In the genomic region with DNA sequence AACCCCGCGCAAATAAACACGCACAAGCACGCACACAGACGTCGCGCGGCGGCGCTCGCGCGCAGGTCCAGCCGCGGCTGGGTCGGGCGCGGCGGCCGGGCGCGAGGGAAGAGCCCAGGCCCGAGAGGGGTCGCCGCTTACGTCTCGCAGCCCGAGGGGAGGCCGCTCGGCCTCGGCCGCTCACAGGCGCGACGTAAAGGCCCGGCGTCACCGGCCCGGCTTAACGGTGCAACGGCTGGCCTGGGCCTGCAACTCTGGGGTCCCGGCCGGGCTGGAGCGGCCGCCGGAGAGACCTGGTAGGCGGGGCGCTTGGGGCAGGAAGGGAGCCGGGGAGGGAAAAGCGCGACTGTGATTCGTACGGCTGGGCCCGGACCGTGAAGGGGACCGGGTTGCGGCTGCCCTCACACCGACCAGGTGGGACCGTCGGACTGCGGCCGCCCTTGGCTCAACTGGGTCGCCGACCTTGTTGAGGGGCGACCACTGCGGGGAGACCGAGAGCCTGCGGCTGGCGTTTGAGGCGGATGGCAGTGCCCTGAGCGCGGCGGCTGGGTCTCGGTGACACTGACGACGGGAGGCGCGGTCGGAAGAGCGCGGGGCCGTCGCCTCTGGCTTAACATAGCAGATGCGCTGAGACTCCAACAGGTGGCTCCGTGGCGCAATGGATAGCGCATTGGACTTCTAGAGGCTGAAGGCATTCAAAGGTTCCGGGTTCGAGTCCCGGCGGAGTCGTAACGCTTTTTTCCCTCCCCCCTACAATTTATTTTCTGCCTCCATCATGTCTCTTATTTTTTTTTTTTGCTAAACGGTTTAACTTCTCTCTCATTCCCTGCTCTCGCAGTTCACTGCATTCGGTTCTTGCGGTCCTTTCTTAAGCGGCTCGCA, we compare ENCODE assay signal across 1 cellular context.
TF ChIP-seq lines count a peak whose summit lies in the region.

No MANE protein-coding gene starts in this region.

TF ChIP-seq in HepG2, 621 proteins besides CTCF, POLR2A, EP300 and RAD21 (continued from another document and continues in another):
- peak; percentile 95 for TF ChIP-seq ZFY (CRISPR knock-in tag; IDR thresholded peaks at IDR 0.05)
- TF ChIP-seq, protein P1, sequence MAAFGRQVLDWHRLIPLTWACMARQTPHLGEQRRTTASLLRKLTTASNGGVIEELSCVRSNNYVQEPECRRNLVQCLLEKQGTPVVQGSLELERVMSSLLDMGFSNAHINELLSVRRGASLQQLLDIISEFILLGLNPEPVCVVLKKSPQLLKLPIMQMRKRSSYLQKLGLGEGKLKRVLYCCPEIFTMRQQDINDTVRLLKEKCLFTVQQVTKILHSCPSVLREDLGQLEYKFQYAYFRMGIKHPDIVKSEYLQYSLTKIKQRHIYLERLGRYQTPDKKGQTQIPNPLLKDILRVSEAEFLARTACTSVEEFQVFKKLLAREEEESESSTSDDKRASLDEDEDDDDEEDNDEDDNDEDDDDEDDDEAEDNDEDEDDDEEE (CRISPR knock-in tag; IDR thresholded peaks at IDR 0.05) = peak; percentile 65
- TF ChIP-seq, protein P2, sequence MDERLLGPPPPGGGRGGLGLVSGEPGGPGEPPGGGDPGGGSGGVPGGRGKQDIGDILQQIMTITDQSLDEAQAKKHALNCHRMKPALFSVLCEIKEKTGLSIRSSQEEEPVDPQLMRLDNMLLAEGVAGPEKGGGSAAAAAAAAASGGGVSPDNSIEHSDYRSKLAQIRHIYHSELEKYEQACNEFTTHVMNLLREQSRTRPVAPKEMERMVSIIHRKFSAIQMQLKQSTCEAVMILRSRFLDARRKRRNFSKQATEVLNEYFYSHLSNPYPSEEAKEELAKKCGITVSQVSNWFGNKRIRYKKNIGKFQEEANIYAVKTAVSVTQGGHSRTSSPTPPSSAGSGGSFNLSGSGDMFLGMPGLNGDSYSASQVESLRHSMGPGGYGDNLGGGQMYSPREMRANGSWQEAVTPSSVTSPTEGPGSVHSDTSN (CRISPR knock-in tag; IDR thresholded peaks at IDR 0.05) = no peak
- TF ChIP-seq, protein P3, sequence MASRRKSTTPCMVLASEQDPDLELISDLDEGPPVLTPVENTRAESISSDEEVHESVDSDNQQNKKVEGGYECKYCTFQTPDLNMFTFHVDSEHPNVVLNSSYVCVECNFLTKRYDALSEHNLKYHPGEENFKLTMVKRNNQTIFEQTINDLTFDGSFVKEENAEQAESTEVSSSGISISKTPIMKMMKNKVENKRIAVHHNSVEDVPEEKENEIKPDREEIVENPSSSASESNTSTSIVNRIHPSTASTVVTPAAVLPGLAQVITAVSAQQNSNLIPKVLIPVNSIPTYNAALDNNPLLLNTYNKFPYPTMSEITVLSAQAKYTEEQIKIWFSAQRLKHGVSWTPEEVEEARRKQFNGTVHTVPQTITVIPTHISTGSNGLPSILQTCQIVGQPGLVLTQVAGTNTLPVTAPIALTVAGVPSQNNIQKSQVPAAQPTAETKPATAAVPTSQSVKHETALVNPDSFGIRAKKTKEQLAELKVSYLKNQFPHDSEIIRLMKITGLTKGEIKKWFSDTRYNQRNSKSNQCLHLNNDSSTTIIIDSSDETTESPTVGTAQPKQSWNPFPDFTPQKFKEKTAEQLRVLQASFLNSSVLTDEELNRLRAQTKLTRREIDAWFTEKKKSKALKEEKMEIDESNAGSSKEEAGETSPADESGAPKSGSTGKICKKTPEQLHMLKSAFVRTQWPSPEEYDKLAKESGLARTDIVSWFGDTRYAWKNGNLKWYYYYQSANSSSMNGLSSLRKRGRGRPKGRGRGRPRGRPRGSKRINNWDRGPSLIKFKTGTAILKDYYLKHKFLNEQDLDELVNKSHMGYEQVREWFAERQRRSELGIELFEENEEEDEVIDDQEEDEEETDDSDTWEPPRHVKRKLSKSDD (CRISPR knock-in tag; IDR thresholded peaks at IDR 0.05; ENCODE audit: low read depth) = no peak; the same call in 1 of the 2 replicates
- peak; percentile 72; the same call in 1 of the 2 replicates for TF ChIP-seq ZNF792 (CRISPR knock-in tag; IDR thresholded peaks at IDR 0.05)
- peak; percentile 80 for TF ChIP-seq RBFOX2 (IDR thresholded peaks at IDR 0.05; ENCODE audit: low read depth, low read length)
- no peak for TF ChIP-seq SOX13 (IDR thresholded peaks at IDR 0.05)
- TF ChIP-seq SOX13 (CRISPR knock-in tag; conservative IDR thresholded peaks at IDR 0.05 in 1 of 2, IDR thresholded peaks at IDR 0.05 in 1 of 2) = peak in 1 of 2 experiments; percentile 36; a peak in 2 of 4 replicates
- peak; percentile 11; the same call in 1 of the 2 replicates for TF ChIP-seq TMF1 (CRISPR knock-in tag; IDR thresholded peaks at IDR 0.05; ENCODE audit: low read depth)
- TF ChIP-seq, protein P4, sequence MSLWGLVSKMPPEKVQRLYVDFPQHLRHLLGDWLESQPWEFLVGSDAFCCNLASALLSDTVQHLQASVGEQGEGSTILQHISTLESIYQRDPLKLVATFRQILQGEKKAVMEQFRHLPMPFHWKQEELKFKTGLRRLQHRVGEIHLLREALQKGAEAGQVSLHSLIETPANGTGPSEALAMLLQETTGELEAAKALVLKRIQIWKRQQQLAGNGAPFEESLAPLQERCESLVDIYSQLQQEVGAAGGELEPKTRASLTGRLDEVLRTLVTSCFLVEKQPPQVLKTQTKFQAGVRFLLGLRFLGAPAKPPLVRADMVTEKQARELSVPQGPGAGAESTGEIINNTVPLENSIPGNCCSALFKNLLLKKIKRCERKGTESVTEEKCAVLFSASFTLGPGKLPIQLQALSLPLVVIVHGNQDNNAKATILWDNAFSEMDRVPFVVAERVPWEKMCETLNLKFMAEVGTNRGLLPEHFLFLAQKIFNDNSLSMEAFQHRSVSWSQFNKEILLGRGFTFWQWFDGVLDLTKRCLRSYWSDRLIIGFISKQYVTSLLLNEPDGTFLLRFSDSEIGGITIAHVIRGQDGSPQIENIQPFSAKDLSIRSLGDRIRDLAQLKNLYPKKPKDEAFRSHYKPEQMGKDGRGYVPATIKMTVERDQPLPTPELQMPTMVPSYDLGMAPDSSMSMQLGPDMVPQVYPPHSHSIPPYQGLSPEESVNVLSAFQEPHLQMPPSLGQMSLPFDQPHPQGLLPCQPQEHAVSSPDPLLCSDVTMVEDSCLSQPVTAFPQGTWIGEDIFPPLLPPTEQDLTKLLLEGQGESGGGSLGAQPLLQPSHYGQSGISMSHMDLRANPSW (CRISPR knock-in tag; IDR thresholded peaks at IDR 0.05; ENCODE audit: borderline replicate concordance) = no peak; the same call in 1 of the 2 replicates
- TF ChIP-seq, protein P5, sequence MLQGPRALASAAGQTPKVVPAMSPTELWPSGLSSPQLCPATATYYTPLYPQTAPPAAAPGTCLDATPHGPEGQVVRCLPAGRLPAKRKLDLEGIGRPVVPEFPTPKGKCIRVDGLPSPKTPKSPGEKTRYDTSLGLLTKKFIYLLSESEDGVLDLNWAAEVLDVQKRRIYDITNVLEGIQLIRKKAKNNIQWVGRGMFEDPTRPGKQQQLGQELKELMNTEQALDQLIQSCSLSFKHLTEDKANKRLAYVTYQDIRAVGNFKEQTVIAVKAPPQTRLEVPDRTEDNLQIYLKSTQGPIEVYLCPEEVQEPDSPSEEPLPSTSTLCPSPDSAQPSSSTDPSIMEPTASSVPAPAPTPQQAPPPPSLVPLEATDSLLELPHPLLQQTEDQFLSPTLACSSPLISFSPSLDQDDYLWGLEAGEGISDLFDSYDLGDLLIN (CRISPR knock-in tag; IDR thresholded peaks at IDR 0.05; ENCODE audit: borderline replicate concordance) = no peak
- peak; percentile 27; the same call in 1 of the 2 replicates for TF ChIP-seq ELF1 (CRISPR knock-in tag; IDR thresholded peaks at IDR 0.05)
- TF ChIP-seq, protein P6, sequence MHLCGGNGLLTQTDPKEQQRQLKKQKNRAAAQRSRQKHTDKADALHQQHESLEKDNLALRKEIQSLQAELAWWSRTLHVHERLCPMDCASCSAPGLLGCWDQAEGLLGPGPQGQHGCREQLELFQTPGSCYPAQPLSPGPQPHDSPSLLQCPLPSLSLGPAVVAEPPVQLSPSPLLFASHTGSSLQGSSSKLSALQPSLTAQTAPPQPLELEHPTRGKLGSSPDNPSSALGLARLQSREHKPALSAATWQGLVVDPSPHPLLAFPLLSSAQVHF (CRISPR knock-in tag; IDR thresholded peaks at IDR 0.05) = 0 out of 2 replicates have a peak, but pooled peaks have one; percentile 60
- 0 out of 2 replicates have a peak, but pooled peaks have one; percentile 11 for TF ChIP-seq HOXA9 (CRISPR knock-in tag; IDR thresholded peaks at IDR 0.05; ENCODE audit: borderline replicate concordance)
- TF ChIP-seq, protein P7, sequence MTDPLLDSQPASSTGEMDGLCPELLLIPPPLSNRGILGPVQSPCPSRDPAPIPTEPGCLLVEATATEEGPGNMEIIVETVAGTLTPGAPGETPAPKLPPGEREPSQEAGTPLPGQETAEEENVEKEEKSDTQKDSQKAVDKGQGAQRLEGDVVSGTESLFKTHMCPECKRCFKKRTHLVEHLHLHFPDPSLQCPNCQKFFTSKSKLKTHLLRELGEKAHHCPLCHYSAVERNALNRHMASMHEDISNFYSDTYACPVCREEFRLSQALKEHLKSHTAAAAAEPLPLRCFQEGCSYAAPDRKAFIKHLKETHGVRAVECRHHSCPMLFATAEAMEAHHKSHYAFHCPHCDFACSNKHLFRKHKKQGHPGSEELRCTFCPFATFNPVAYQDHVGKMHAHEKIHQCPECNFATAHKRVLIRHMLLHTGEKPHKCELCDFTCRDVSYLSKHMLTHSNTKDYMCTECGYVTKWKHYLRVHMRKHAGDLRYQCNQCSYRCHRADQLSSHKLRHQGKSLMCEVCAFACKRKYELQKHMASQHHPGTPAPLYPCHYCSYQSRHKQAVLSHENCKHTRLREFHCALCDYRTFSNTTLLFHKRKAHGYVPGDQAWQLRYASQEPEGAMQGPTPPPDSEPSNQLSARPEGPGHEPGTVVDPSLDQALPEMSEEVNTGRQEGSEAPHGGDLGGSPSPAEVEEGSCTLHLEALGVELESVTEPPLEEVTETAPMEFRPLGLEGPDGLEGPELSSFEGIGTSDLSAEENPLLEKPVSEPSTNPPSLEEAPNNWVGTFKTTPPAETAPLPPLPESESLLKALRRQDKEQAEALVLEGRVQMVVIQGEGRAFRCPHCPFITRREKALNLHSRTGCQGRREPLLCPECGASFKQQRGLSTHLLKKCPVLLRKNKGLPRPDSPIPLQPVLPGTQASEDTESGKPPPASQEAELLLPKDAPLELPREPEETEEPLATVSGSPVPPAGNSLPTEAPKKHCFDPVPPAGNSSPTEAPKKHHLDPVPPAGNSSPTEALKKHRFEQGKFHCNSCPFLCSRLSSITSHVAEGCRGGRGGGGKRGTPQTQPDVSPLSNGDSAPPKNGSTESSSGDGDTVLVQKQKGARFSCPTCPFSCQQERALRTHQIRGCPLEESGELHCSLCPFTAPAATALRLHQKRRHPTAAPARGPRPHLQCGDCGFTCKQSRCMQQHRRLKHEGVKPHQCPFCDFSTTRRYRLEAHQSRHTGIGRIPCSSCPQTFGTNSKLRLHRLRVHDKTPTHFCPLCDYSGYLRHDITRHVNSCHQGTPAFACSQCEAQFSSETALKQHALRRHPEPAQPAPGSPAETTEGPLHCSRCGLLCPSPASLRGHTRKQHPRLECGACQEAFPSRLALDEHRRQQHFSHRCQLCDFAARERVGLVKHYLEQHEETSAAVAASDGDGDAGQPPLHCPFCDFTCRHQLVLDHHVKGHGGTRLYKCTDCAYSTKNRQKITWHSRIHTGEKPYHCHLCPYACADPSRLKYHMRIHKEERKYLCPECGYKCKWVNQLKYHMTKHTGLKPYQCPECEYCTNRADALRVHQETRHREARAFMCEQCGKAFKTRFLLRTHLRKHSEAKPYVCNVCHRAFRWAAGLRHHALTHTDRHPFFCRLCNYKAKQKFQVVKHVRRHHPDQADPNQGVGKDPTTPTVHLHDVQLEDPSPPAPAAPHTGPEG (CRISPR knock-in tag; IDR thresholded peaks at IDR 0.05) = peak; percentile 84
- TF ChIP-seq RBM22 (optimal IDR thresholded peaks at IDR 0.05; ENCODE audit: low read length) = peak; percentile 72
- TF ChIP-seq, protein P8, sequence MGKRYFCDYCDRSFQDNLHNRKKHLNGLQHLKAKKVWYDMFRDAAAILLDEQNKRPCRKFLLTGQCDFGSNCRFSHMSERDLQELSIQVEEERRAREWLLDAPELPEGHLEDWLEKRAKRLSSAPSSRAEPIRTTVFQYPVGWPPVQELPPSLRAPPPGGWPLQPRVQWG (CRISPR knock-in tag; IDR thresholded peaks at IDR 0.05; ENCODE audit: borderline replicate concordance, low read depth) = no peak
- no peak for TF ChIP-seq NONO (IDR thresholded peaks at IDR 0.05)
- TF ChIP-seq NONO (CRISPR knock-in tag; conservative IDR thresholded peaks at IDR 0.05) = peak; percentile 42
- peak; percentile 47; the same call in 1 of the 2 replicates for TF ChIP-seq CHD4 (IDR thresholded peaks at IDR 0.05; ENCODE audit: borderline replicate concordance, low read length)
- TF ChIP-seq, protein P9, sequence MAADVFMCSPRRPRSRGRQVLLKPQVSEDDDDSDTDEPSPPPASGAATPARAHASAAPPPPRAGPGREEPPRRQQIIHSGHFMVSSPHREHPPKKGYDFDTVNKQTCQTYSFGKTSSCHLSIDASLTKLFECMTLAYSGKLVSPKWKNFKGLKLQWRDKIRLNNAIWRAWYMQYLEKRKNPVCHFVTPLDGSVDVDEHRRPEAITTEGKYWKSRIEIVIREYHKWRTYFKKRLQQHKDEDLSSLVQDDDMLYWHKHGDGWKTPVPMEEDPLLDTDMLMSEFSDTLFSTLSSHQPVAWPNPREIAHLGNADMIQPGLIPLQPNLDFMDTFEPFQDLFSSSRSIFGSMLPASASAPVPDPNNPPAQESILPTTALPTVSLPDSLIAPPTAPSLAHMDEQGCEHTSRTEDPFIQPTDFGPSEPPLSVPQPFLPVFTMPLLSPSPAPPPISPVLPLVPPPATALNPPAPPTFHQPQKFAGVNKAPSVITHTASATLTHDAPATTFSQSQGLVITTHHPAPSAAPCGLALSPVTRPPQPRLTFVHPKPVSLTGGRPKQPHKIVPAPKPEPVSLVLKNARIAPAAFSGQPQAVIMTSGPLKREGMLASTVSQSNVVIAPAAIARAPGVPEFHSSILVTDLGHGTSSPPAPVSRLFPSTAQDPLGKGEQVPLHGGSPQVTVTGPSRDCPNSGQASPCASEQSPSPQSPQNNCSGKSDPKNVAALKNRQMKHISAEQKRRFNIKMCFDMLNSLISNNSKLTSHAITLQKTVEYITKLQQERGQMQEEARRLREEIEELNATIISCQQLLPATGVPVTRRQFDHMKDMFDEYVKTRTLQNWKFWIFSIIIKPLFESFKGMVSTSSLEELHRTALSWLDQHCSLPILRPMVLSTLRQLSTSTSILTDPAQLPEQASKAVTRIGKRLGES (CRISPR knock-in tag; IDR thresholded peaks at IDR 0.05; ENCODE audit: borderline replicate concordance) = no peak
- TF ChIP-seq SPEN (CRISPR knock-in tag; IDR thresholded peaks at IDR 0.05; ENCODE audit: low read depth) = peak; percentile 79; the same call in 1 of the 2 replicates
- TF ChIP-seq MTA3 (CRISPR knock-in tag; IDR thresholded peaks at IDR 0.05) = no peak
- no peak; the same call in 1 of the 2 replicates for TF ChIP-seq DMAP1 (CRISPR knock-in tag; IDR thresholded peaks at IDR 0.05)
- TF ChIP-seq KDM4B (CRISPR knock-in tag; IDR thresholded peaks at IDR 0.05) = 0 out of 2 replicates have a peak, but pooled peaks have one; percentile 54
- TF ChIP-seq, protein P10, sequence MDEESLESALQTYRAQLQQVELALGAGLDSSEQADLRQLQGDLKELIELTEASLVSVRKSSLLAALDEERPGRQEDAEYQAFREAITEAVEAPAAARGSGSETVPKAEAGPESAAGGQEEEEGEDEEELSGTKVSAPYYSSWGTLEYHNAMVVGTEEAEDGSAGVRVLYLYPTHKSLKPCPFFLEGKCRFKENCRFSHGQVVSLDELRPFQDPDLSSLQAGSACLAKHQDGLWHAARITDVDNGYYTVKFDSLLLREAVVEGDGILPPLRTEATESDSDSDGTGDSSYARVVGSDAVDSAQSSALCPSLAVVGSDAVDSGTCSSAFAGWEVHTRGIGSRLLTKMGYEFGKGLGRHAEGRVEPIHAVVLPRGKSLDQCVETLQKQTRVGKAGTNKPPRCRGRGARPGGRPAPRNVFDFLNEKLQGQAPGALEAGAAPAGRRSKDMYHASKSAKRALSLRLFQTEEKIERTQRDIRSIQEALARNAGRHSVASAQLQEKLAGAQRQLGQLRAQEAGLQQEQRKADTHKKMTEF (CRISPR knock-in tag; IDR thresholded peaks at IDR 0.05) = peak; percentile 86
- TF ChIP-seq ZNF777 (CRISPR knock-in tag; IDR thresholded peaks at IDR 0.05) = peak; percentile 96
